ENCODE assay signal across 8 cellular contexts in the genomic region with DNA sequence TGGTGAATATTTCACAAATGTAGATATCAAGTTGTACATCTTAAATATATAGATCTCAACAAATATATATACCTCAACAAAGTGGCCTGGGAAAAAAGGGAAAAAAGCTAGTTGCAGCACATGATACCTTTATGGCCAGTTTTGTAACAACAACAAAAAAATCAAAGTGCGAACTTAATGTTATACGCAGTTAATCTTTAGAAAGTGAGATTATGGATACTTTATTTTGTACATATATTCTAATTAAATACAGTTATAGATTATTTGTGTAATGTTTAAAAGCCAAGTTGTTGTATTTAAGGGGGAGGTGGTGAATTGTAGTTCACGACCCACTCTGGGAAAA. TPM values are rescaled to one million over a fixed set of nuclear protein-coding genes. Genes with fewer than 3 reads are reported as not detected.
DNase-seq lines count a peak whose midpoint lies in the region; ATAC-seq, FAIRE-seq and TF ChIP-seq lines count a peak whose summit lies in the region.

No MANE protein-coding gene starts in this region.

- H3K4me1 Mint-ChIP-seq in activated CD4-positive, alpha-beta T cell treated with anti-CD3 and anti-CD28 coated beads for 36 hours: peaks cover 32% of the 10 kb centered on the region
- H3K4me1 Mint-ChIP-seq in activated T-helper 1 cell treated with anti-CD3 and anti-CD28 coated beads, Interleukin-12 subunit alpha, Interleukin-12 subunit beta, Interleukin-2, Interleukin-4 antibody, amounts not matched to agents 30 ng/mL and 10 ng/mL and 1 ng/mL, durations not matched to agents 14 hours and 24 hours and 36 hours (ENCODE audit: low read depth): peaks cover 27% of the 10 kb centered on the region

- no peak for TF ChIP-seq POLR2A in Peyer's patch (IDR thresholded peaks at IDR 0.05)

- H3K4me3 ChIP-seq in keratinocyte (ENCODE audit: control insufficient read depth in 2 of 3, extremely low read depth in 1 of 3, insufficient read depth in 2 of 3, low read depth in 1 of 3, low read length in 3 of 3): peak overlapping the region; percentile 87 to 97 (median 95)
- H3K4me3 ChIP-seq in subcutaneous abdominal adipose tissue (ENCODE audit: low read depth in 1 of 5, low read length in 5 of 5): peak overlapping the region in 4 of 5 donors; percentile 29 to 99 (median 80)
- peak overlapping the region in 2 of 4 donors; percentile 79 to 98 for H3K4me3 ChIP-seq in Peyer's patch

- no peaks in the 10 kb centered on the region for H3K9me3 ChIP-seq in keratinocyte (ENCODE audit: control insufficient read depth, low read depth, low read length)
- peaks cover 3 to 25% (median 20%) of the 10 kb centered on the region in 5 donors for H3K9me3 ChIP-seq in subcutaneous abdominal adipose tissue (ENCODE audit: control insufficient read depth in 5 of 5, low read length in 5 of 5)
- H3K9me3 ChIP-seq in Peyer's patch: peaks cover 0 to 13% (median 0%) of the 10 kb centered on the region in 4 donors

- dilution Hi-C loops in keratinocyte (cut with MboI; ENCODE audit: extremely low pct_ligation_motif_present, low sequenced_read_pairs): no loop called here

- H3K27ac Mint-ChIP-seq in activated CD4-positive, alpha-beta T cell treated with anti-CD3 and anti-CD28 coated beads for 36 hours: peak overlapping the region; percentile 73
- H3K27ac Mint-ChIP-seq in activated T-helper 1 cell treated with anti-CD3 and anti-CD28 coated beads, Interleukin-12 subunit alpha, Interleukin-12 subunit beta, Interleukin-2, Interleukin-4 antibody, amounts not matched to agents 30 ng/mL and 10 ng/mL and 1 ng/mL, durations not matched to agents 14 hours and 24 hours and 36 hours: peak overlapping the region; percentile 73

- FAIRE-seq in keratinocyte (lab: Jason Lieb, UNC): no peak

- TF ChIP-seq CTCF in keratinocyte (optimal IDR thresholded peaks at IDR 0.05 in 1 of 3, IDR thresholded peaks at IDR 0.05 in 1 of 3, conservative IDR thresholded peaks at IDR 0.05 in 1 of 3; ENCODE audit: extremely low read depth in 1 of 3, insufficient read depth in 2 of 3, low read length in 3 of 3) (no peak), Peyer's patch (IDR thresholded peaks at IDR 0.05) (no peak)

- H3K36me3 Mint-ChIP-seq in activated CD4-positive, alpha-beta T cell treated with anti-CD3 and anti-CD28 coated beads for 36 hours (ENCODE audit: low read depth): peaks cover 27% of the 10 kb centered on the region
- peaks cover 20% of the 10 kb centered on the region for H3K36me3 Mint-ChIP-seq in activated T-helper 1 cell treated with anti-CD3 and anti-CD28 coated beads, Interleukin-12 subunit alpha, Interleukin-12 subunit beta, Interleukin-2, Interleukin-4 antibody, amounts not matched to agents 30 ng/mL and 10 ng/mL and 1 ng/mL, durations not matched to agents 14 hours and 24 hours and 36 hours (ENCODE audit: low read depth)

- H3K9me3 Mint-ChIP-seq in activated CD4-positive, alpha-beta T cell treated with anti-CD3 and anti-CD28 coated beads for 36 hours (ENCODE audit: low read depth): peaks cover 19% of the 10 kb centered on the region
- H3K9me3 Mint-ChIP-seq in activated T-helper 1 cell treated with anti-CD3 and anti-CD28 coated beads, Interleukin-12 subunit alpha, Interleukin-12 subunit beta, Interleukin-2, Interleukin-4 antibody, amounts not matched to agents 30 ng/mL and 10 ng/mL and 1 ng/mL, durations not matched to agents 14 hours and 24 hours and 36 hours: peaks cover 24% of the 10 kb centered on the region

- H3K4me3 Mint-ChIP-seq in activated CD4-positive, alpha-beta T cell treated with anti-CD3 and anti-CD28 coated beads for 36 hours: peak overlapping the region; percentile 88
- peak overlapping the region; percentile 90 for H3K4me3 Mint-ChIP-seq in activated T-helper 1 cell treated with anti-CD3 and anti-CD28 coated beads, Interleukin-12 subunit alpha, Interleukin-12 subunit beta, Interleukin-2, Interleukin-4 antibody, amounts not matched to agents 30 ng/mL and 10 ng/mL and 1 ng/mL, durations not matched to agents 14 hours and 24 hours and 36 hours

- H4K20me1 ChIP-seq in keratinocyte (ENCODE audit: control insufficient read depth, extremely low read depth, insufficient read depth, low read length): no peaks in the 10 kb centered on the region

- CTCF ChIA-PET in activated CD4-positive, alpha-beta T cell treated with anti-CD3 and anti-CD28 coated beads for 36 hours (lab: Charles Lee): interaction anchor here (0.6 to 1.8 kb wide), 2 partner anchors 36 to 698 kb away, joined by 3 to 8 read pairs; no protein-coding TSS in a partner anchor

- H3K27ac ChIP-seq in keratinocyte (ENCODE audit: control insufficient read depth, insufficient read depth, low read length) (peak overlapping the region; percentile 89), subcutaneous abdominal adipose tissue (ENCODE audit: low read depth, low read length) (peak overlapping the region; percentile 90), Peyer's patch (peak overlapping the region in 1 of 4 donors; percentile 99)

- no peak for ATAC-seq in activated CD4-positive, alpha-beta T cell treated with anti-CD3 and anti-CD28 coated beads for 36 hours

- peaks cover 7% of the 10 kb centered on the region for H3K4me1 ChIP-seq in keratinocyte (ENCODE audit: control insufficient read depth, extremely low read depth, insufficient read depth, low read length)
- H3K4me1 ChIP-seq in subcutaneous abdominal adipose tissue (ENCODE audit: control insufficient read depth in 5 of 5, insufficient read depth in 5 of 5, low read length in 5 of 5): peaks cover 2 to 8% (median 6%) of the 10 kb centered on the region in 5 donors
- peaks cover 0 to 3% (median 0%) of the 10 kb centered on the region in 4 donors for H3K4me1 ChIP-seq in Peyer's patch

- H3K27me3 Mint-ChIP-seq in activated CD4-positive, alpha-beta T cell treated with anti-CD3 and anti-CD28 coated beads for 36 hours: no peaks in the 10 kb centered on the region
- H3K27me3 Mint-ChIP-seq in activated T-helper 1 cell treated with anti-CD3 and anti-CD28 coated beads, Interleukin-12 subunit alpha, Interleukin-12 subunit beta, Interleukin-2, Interleukin-4 antibody, amounts not matched to agents 30 ng/mL and 10 ng/mL and 1 ng/mL, durations not matched to agents 14 hours and 24 hours and 36 hours (ENCODE audit: insufficient read depth): no peaks in the 10 kb centered on the region

- H3K4me2 ChIP-seq in keratinocyte (ENCODE audit: control insufficient read depth, extremely low read depth, insufficient read depth, low read depth, low read length): peak overlapping the region; percentile 82

- H3K27me3 ChIP-seq in keratinocyte (ENCODE audit: control insufficient read depth, extremely low read depth, insufficient read depth, low read length) (no peaks in the 10 kb centered on the region), subcutaneous abdominal adipose tissue (ENCODE audit: control insufficient read depth in 5 of 5, insufficient read depth in 4 of 5, low read length in 5 of 5) (no peaks in the 10 kb centered on the region), Peyer's patch (no peaks in the 10 kb centered on the region)

- H3K36me3 ChIP-seq in keratinocyte (ENCODE audit: control insufficient read depth in 2 of 2, extremely low read depth in 1 of 2, insufficient read depth in 2 of 2, low read length in 2 of 2) (no peaks in the 10 kb centered on the region), subcutaneous abdominal adipose tissue (ENCODE audit: control insufficient read depth in 5 of 5, insufficient read depth in 5 of 5, low read length in 5 of 5) (no peaks in the 10 kb centered on the region), Peyer's patch (no peaks in the 10 kb centered on the region)

- H3K9ac ChIP-seq in keratinocyte (ENCODE audit: control insufficient read depth, extremely low read depth, insufficient read depth, low read length) (peak overlapping the region; percentile 93), subcutaneous abdominal adipose tissue (ENCODE audit: low read length in 5 of 5) (peak overlapping the region in 1 of 5 donors; percentile 92)

- no peak for DNase-seq in activated CD4-positive, alpha-beta T cell treated with anti-CD3 and anti-CD28 coated beads for 36 hours
- DNase-seq in activated CD4-positive, alpha-beta T cell treated with anti-CD3 and anti-CD28 coated beads, Interleukin-2, amount 50 U/mL, for 48 hours: no peak
- no peak for DNase-seq in activated T-helper 1 cell treated with anti-CD3 and anti-CD28 coated beads, Interleukin-12 subunit alpha, Interleukin-12 subunit beta, Interleukin-2, Interleukin-4 antibody, amounts not matched to agents 30 ng/mL and 10 ng/mL and 1 ng/mL, durations not matched to agents 14 hours and 24 hours and 36 hours (ENCODE audit: low spot score)
- DNase-seq in keratinocyte (ENCODE audit: low read depth, low spot score): no peak
- DNase-seq in Peyer's patch: no peak
- DNase-seq in NCI-H2227 treated with DMSO at 0.1 percent for 48 hours (lab: John Stamatoyannopoulos, UW): no peak
- no peak for DNase-seq in NCI-H1105 (lab: John Stamatoyannopoulos, UW)

- H2AFZ ChIP-seq in keratinocyte (ENCODE audit: control insufficient read depth, low read length): peak overlapping the region; percentile 76

- intact Hi-C loops in activated CD4-positive, alpha-beta T cell treated with anti-CD3 and anti-CD28 coated beads for 36 hours (cut with DNase I, micrococcal nuclease): loop anchor here (1.0 to 10.0 kb wide), 16 partner anchors 37 to 853 kb away; a partner anchor contains a TSS
- intact Hi-C loops in activated T-helper 1 cell treated with anti-CD3 and anti-CD28 coated beads, Interleukin-12 subunit alpha, Interleukin-12 subunit beta, Interleukin-2, Interleukin-4 antibody, amounts not matched to agents 30 ng/mL and 10 ng/mL and 1 ng/mL, durations not matched to agents 14 hours and 24 hours and 36 hours (cut with micrococcal nuclease): loop anchor here (1.0 to 2.0 kb wide), 8 partner anchors 37 to 541 kb away; a partner anchor contains a TSS

- no peaks in the 10 kb centered on the region for H3K9me1 ChIP-seq in keratinocyte (ENCODE audit: control insufficient read depth, extremely low read depth, insufficient read depth, low read length)

- peaks cover 20% of the 10 kb centered on the region for H3K79me2 ChIP-seq in keratinocyte (ENCODE audit: control insufficient read depth, insufficient read depth, low read length)

- POLR2A ChIA-PET in activated CD4-positive, alpha-beta T cell treated with anti-CD3 and anti-CD28 coated beads for 36 hours (lab: Charles Lee): no interaction called here

RNA-seq across cellular contexts. Expression of a gene that starts 0.4 kb away (rescaled TPM):
- total RNA-seq in activated CD4-positive, alpha-beta T cell treated with anti-CD3 and anti-CD28 coated beads for 36 hours: 10 to 100 TPM; 14.8 to 17.3 TPM
- 12.3 and 14.6 TPM in 2 replicates for total RNA-seq in activated T-helper 1 cell treated with anti-CD3 and anti-CD28 coated beads, Interleukin-12 subunit alpha, Interleukin-12 subunit beta, Interleukin-2, Interleukin-4 antibody, amounts not matched to agents 30 ng/mL and 10 ng/mL and 1 ng/mL, durations not matched to agents 14 hours and 24 hours and 36 hours
- 4.7 to 8.6 TPM (median 6.7 TPM) in 3 replicates for polyA plus RNA-seq in keratinocyte
- polyA plus RNA-seq in keratinocyte (2011; ENCODE audit: low read depth): 3.4 TPM
- polyA plus RNA-seq in keratinocyte (2011; cell fraction: cytosol; rRNA removed): 3.6 and 6.3 TPM in 2 replicates
- polyA plus RNA-seq in keratinocyte (2011; cell fraction: nucleus; rRNA removed): 5.0 and 5.4 TPM in 2 replicates
- 3.0 and 6.5 TPM in 2 replicates for polyA plus RNA-seq in keratinocyte (2012; ENCODE audit: low replicate concordance)
- 3.5 to 7.3 TPM (median 4.5 TPM) in 3 replicates for polyA minus RNA-seq in keratinocyte
- 15.5 TPM for polyA minus RNA-seq in keratinocyte (2011; cell fraction: cytosol; rRNA and poly(A)+ RNA removed)
- polyA minus RNA-seq in keratinocyte (2011; cell fraction: nucleus; rRNA and poly(A)+ RNA removed): 5.4 and 9.1 TPM in 2 replicates
- total RNA-seq in Peyer's patch: 1 to 10 TPM; 2.6 to 6.1 (median 4.9) TPM

RNA-seq across cellular contexts. Expression of a gene that starts 31.4 kb away (rescaled TPM):
- under 1 TPM in 1 of 2 experiments, not detected in 1; 0.21 TPM for total RNA-seq in activated CD4-positive, alpha-beta T cell treated with anti-CD3 and anti-CD28 coated beads for 36 hours
- total RNA-seq in activated T-helper 1 cell treated with anti-CD3 and anti-CD28 coated beads, Interleukin-12 subunit alpha, Interleukin-12 subunit beta, Interleukin-2, Interleukin-4 antibody, amounts not matched to agents 30 ng/mL and 10 ng/mL and 1 ng/mL, durations not matched to agents 14 hours and 24 hours and 36 hours: 0.20 and 0.26 TPM in 2 replicates
- polyA plus RNA-seq in keratinocyte: 0.34 to 0.62 TPM (median 0.52 TPM) in 3 replicates
- polyA plus RNA-seq in keratinocyte (2011; ENCODE audit: low read depth): not detected
- polyA plus RNA-seq in keratinocyte (2011; cell fraction: cytosol; rRNA removed): 0.15 and 0.26 TPM in 2 replicates
- polyA plus RNA-seq in keratinocyte (2011; cell fraction: nucleus; rRNA removed): 0.43 and 0.72 TPM in 2 replicates
- 0.14 and 0.87 TPM in 2 replicates for polyA plus RNA-seq in keratinocyte (2012; ENCODE audit: low replicate concordance)
- polyA minus RNA-seq in keratinocyte: 0.13 to 0.20 TPM in 2 of 3 replicates, not detected in the other
- polyA minus RNA-seq in keratinocyte (2011; cell fraction: cytosol; rRNA and poly(A)+ RNA removed): 2.5 TPM
- polyA minus RNA-seq in keratinocyte (2011; cell fraction: nucleus; rRNA and poly(A)+ RNA removed): 0.47 and 0.74 TPM in 2 replicates
- 10 to 100 TPM in 3 of 4 donors, 1 to 10 TPM in 1; 2.5 to 37.0 (median 22.4) TPM for total RNA-seq in Peyer's patch

RNA-seq across cellular contexts. Expression of a gene that starts 59.0 kb away (rescaled TPM):
- not detected for total RNA-seq in activated CD4-positive, alpha-beta T cell treated with anti-CD3 and anti-CD28 coated beads for 36 hours
- not detected in 2 replicates for total RNA-seq in activated T-helper 1 cell treated with anti-CD3 and anti-CD28 coated beads, Interleukin-12 subunit alpha, Interleukin-12 subunit beta, Interleukin-2, Interleukin-4 antibody, amounts not matched to agents 30 ng/mL and 10 ng/mL and 1 ng/mL, durations not matched to agents 14 hours and 24 hours and 36 hours
- not detected in 3 replicates for polyA plus RNA-seq in keratinocyte
- polyA plus RNA-seq in keratinocyte (2011; ENCODE audit: low read depth): not detected
- not detected in 2 replicates for polyA plus RNA-seq in keratinocyte (2011; cell fraction: cytosol; rRNA removed)
- polyA plus RNA-seq in keratinocyte (2011; cell fraction: nucleus; rRNA removed): not detected in 2 replicates
- polyA plus RNA-seq in keratinocyte (2012; ENCODE audit: low replicate concordance): not detected in 2 replicates
- polyA minus RNA-seq in keratinocyte: not detected in 3 replicates
- not detected for polyA minus RNA-seq in keratinocyte (2011; cell fraction: cytosol; rRNA and poly(A)+ RNA removed)
- polyA minus RNA-seq in keratinocyte (2011; cell fraction: nucleus; rRNA and poly(A)+ RNA removed): not detected in 2 replicates
- not detected for total RNA-seq in Peyer's patch
